Comparison of ENCODE assay signal across 11 cellular contexts in genomic region chr6:142014515-142014914, GRCh38.
DNase-seq lines count a peak whose midpoint lies in the region; ATAC-seq and TF ChIP-seq lines count a peak whose summit lies in the region.
"Had no signal": no experiment of that assay in that cellular context is flagged by ENCODE, and none has a peak within 500 bp of the region (broad histone marks: within the 10 kb centered on the region; RNA-seq: fewer than 3 reads in every experiment).

No MANE protein-coding gene starts in this region.

- no CpG with 5 or more reads among the region's 6 CpGs for WGBS in H9 (ENCODE audit: extremely low coverage, insufficient read length, low lambda C conversion rate)
- WGBS in smooth muscle cell (ENCODE audit: low lambda C conversion rate), result 3% methylated on average over 6 of the region's 6 CpGs

- H2BK5ac ChIP-seq in H9 (ENCODE audit: insufficient read length, low read length), result no peak overlapping the region

- no peaks in the 10 kb centered on the region for H3K23me2 ChIP-seq in H9 (ENCODE audit: insufficient read length, low read depth, low read length, poor library complexity, severe bottlenecking)

- 0 out of 2 replicates have a peak overlapping the region, but pooled peaks have one; percentile 16 for H3K14ac ChIP-seq in H9 (ENCODE audit: insufficient read depth, low read length)

- no peaks in the 10 kb centered on the region for H4K20me1 ChIP-seq in H9 (ENCODE audit: control insufficient read depth, insufficient read depth, insufficient read length)
- H4K20me1 ChIP-seq in smooth muscle cell (ENCODE audit: low read depth), result no peaks in the 10 kb centered on the region

- H3K18ac ChIP-seq in H9 (ENCODE audit: insufficient read length, low read depth, low read length), result no peak overlapping the region

- H3K27me3 ChIP-seq in H9 (ENCODE audit: insufficient read depth, low read length) (no peaks in the 10 kb centered on the region), smooth muscle cell (ENCODE audit: low read depth) (no peaks in the 10 kb centered on the region)

- TF ChIP-seq CTCF in H9 (conservative IDR thresholded peaks at IDR 0.05) (no peak), foreskin fibroblast (IDR thresholded peaks at IDR 0.05; ENCODE audit: low read depth, low read length) (no peak), smooth muscle cell (IDR thresholded peaks at IDR 0.05; ENCODE audit: borderline replicate concordance, insufficient read depth, poor library complexity, severe bottlenecking) (no peak)

- H3K9ac ChIP-seq in H9 (ENCODE audit: extremely low read depth, insufficient read length, low read length) (no peak overlapping the region), smooth muscle cell (ENCODE audit: low read depth) (peak overlapping the region; percentile 10)

- H4K5ac ChIP-seq in H9 (ENCODE audit: insufficient read length, low read depth, low read length), result no peak overlapping the region

- H3K4me1 Mint-ChIP-seq in H9, result peaks cover 35 to 51% of the 10 kb centered on the region in 2 experiments
- H3K4me1 Mint-ChIP-seq: memory B cell had no signal

- H3K27ac ChIP-seq in H9 (ENCODE audit: insufficient read length, low read depth, low read length) (peak overlapping the region; percentile 94), smooth muscle cell (ENCODE audit: low read depth) (peak overlapping the region; percentile 87)

- H3K4ac ChIP-seq in H9 (ENCODE audit: low read depth, low read length), result no peak overlapping the region

- H3F3A ChIP-seq in smooth muscle cell (ENCODE audit: low read depth), result peaks cover 8% of the 10 kb centered on the region

- H3K4me3 Mint-ChIP-seq in H9, result peak overlapping the region; percentile 38 to 64
- H3K4me3 Mint-ChIP-seq: activated T-cell treated with anti-CD3 and anti-CD28 coated beads, Interleukin-2, amount 50 U/mL, for 72 hours; memory B cell had no signal

- no peak for ATAC-seq in GM18909 (IDR thresholded peaks at IDR 0.05; ENCODE audit: poor library complexity, unreplicated experiment)
- ATAC-seq in GM18511 (IDR thresholded peaks at IDR 0.05; ENCODE audit: unreplicated experiment), result no peak
- ATAC-seq: activated T-cell treated with anti-CD3 and anti-CD28 coated beads, Interleukin-2, amount 50 U/mL, for 72 hours had no signal

- H4K8ac ChIP-seq in H9 (replicated peaks; ENCODE audit: insufficient read length, low read depth, low read length), result no peak overlapping the region

- H3K4me2 ChIP-seq in H9 (ENCODE audit: insufficient read depth, insufficient read length, low read length), result peak overlapping the region; percentile 55
- peak overlapping the region; percentile 72 for H3K4me2 ChIP-seq in smooth muscle cell

- H3K4me1 ChIP-seq in H9 (ENCODE audit: insufficient read depth, low read length), result peaks cover 3% of the 10 kb centered on the region; the same call in 1 of the 2 replicates
- peaks cover 29% of the 10 kb centered on the region for H3K4me1 ChIP-seq in smooth muscle cell (ENCODE audit: low read depth)

- H3K79me2 ChIP-seq in H9 (ENCODE audit: insufficient read depth, low read length), result no peaks in the 10 kb centered on the region
- no peaks in the 10 kb centered on the region for H3K79me2 ChIP-seq in smooth muscle cell (ENCODE audit: low read depth)

- no peak overlapping the region for H2BK120ac ChIP-seq in H9 (ENCODE audit: low read depth, low read length, poor library complexity, severe bottlenecking)

- H2AFZ ChIP-seq in H9 (ENCODE audit: low read length) (no peak overlapping the region), smooth muscle cell (ENCODE audit: low read depth) (peak overlapping the region; percentile 2)

- H3K79me1 ChIP-seq in H9 (ENCODE audit: insufficient read depth, low read depth, low read length, poor library complexity, severe bottlenecking), result no peaks in the 10 kb centered on the region

- peaks cover 8 to 22% of the 10 kb centered on the region in 2 experiments for H3K9me3 Mint-ChIP-seq in H9
- H3K9me3 Mint-ChIP-seq: activated T-cell treated with anti-CD3 and anti-CD28 coated beads, Interleukin-2, amount 50 U/mL, for 72 hours had no signal

- H3T11ph ChIP-seq in H9 (ENCODE audit: low read length), result no peak overlapping the region

- H2BK12ac ChIP-seq in H9 (ENCODE audit: insufficient read length, low read depth, low read length), result no peak overlapping the region

- H3K36me3 Mint-ChIP-seq in H9 (ENCODE audit: insufficient read depth in 1 of 3, low read depth in 3 of 3), result peaks cover 19 to 22% (median 20%) of the 10 kb centered on the region in 3 experiments
- H3K36me3 Mint-ChIP-seq: memory B cell had no signal

- peak overlapping the region; percentile 23 to 27 for H3K4me3 ChIP-seq in foreskin fibroblast (ENCODE audit: low read depth in 1 of 2, low read length in 2 of 2)
- peak overlapping the region; percentile 10 for H3K4me3 ChIP-seq in smooth muscle cell

- no peak overlapping the region for H4K91ac ChIP-seq in H9 (ENCODE audit: insufficient read length, low read depth, low read length)

- H2BK15ac ChIP-seq in H9 (ENCODE audit: low read depth, low read length), result no peak overlapping the region

- peak overlapping the region; percentile 91 to 97 (median 96) for H3K27ac Mint-ChIP-seq in H9
- H3K27ac Mint-ChIP-seq: activated T-cell treated with anti-CD3 and anti-CD28 coated beads, Interleukin-2, amount 50 U/mL, for 72 hours; memory B cell had no signal

- H3K36me3 ChIP-seq in smooth muscle cell (ENCODE audit: low read depth), result no peaks in the 10 kb centered on the region

- H2BK20ac ChIP-seq in H9 (ENCODE audit: low read depth, low read length, poor library complexity, severe bottlenecking), result no peak overlapping the region

- H3K9me3 ChIP-seq in H9 (ENCODE audit: control insufficient read depth, low read depth, low read length) (no peaks in the 10 kb centered on the region), smooth muscle cell (replicated peaks; ENCODE audit: low read depth) (no peaks in the 10 kb centered on the region)

- no peak overlapping the region for H2AK5ac ChIP-seq in H9 (ENCODE audit: insufficient read length, low read length)

- H3K23ac ChIP-seq in H9 (ENCODE audit: insufficient read length, low read depth, low read length), result no peak overlapping the region

- no peak overlapping the region for H3K56ac ChIP-seq in H9 (ENCODE audit: insufficient read length, low read depth, low read length)

- DNase-seq in H9, result no peak
- DNase-seq in SW 1271 (lab: John Stamatoyannopoulos, UW), result peak; percentile 91 to 95
- DNase-seq in foreskin fibroblast, result peak; percentile 94 to 96
- DNase-seq in smooth muscle cell (lab: John Stamatoyannopoulos, UW; ENCODE audit: unreplicated experiment), result no peak
- DNase-seq in NCI-H2081 (lab: John Stamatoyannopoulos, UW), result no peak
- DNase-seq: activated T-cell treated with anti-CD3 and anti-CD28 coated beads, Interleukin-2, amount 50 U/mL, for 72 hours; effector CD4-positive, alpha-beta T cell; NCI-H187 had no signal

- H3K27me3 Mint-ChIP-seq in H9 (ENCODE audit: low read depth), result no peaks in the 10 kb centered on the region

Comparison
In these comparisons a context has a peak if more than half of its experiments do, and no peak if none do; other contexts are left out.
1. DNase-seq: peak in SW 1271 (2 of 2) and foreskin fibroblast (2 of 2); none in H9 (single experiment), smooth muscle cell (single experiment) and NCI-H2081 (0 of 2).